8 cellular contexts compared by ENCODE assay signal in genomic region chr20:23995905-23996666, GRCh38. TPM values are rescaled to one million over a fixed set of nuclear protein-coding genes. Genes with fewer than 3 reads are reported as not detected.
DNase-seq lines count a peak whose midpoint lies in the region; ATAC-seq, FAIRE-seq and TF ChIP-seq lines count a peak whose summit lies in the region.

No MANE protein-coding gene starts in this region.

- peak; percentile 43 for DNase-seq in AG08395 (ENCODE audit: low spot score)
- peak; percentile 10 for DNase-seq in GM19239 (ENCODE audit: insufficient read length, low spot score)
- DNase-seq in RCC 7860 (ENCODE audit: low spot score) = peak; percentile 19
- peak; percentile 49 for DNase-seq in activated T-helper 9 cell treated with anti-CD3 and anti-CD28 coated beads, Interleukin-2, amount 50 U/mL, for 16 hours (ENCODE audit: low read depth)
- DNase-seq in heart left ventricle = peak in 4 of 5 donors; percentile 25 to 52 (median 42)
- no peak for DNase-seq in gastrocnemius medialis

- no peaks in the 10 kb centered on the region for H3K36me3 ChIP-seq in heart left ventricle
- no peaks in the 10 kb centered on the region for H3K36me3 ChIP-seq in gastrocnemius medialis

- H3K4me1 ChIP-seq in heart left ventricle (no peaks in the 10 kb centered on the region), gastrocnemius medialis (no peaks in the 10 kb centered on the region)

- H3K4me3 ChIP-seq in heart left ventricle (no peak overlapping the region), gastrocnemius medialis (no peak overlapping the region)

- TF ChIP-seq CTCF in heart left ventricle (IDR thresholded peaks at IDR 0.05) (peak; percentile 70 to 89 (median 81)), gastrocnemius medialis (IDR thresholded peaks at IDR 0.05 in 4 of 5, conservative IDR thresholded peaks at IDR 0.05 in 1 of 5) (peak; percentile 40 to 84 (median 67))

- FAIRE-seq in GM19239 (lab: Jason Lieb, UNC) (no peak), RCC 7860 (lab: Jason Lieb, UNC) (peak; percentile 99)

- TF ChIP-seq POLR2A in heart left ventricle (IDR thresholded peaks at IDR 0.05) = no peak
- no peak for TF ChIP-seq POLR2A in gastrocnemius medialis (IDR thresholded peaks at IDR 0.05)

- H3K9me3 ChIP-seq in heart left ventricle (no peaks in the 10 kb centered on the region), gastrocnemius medialis (no peaks in the 10 kb centered on the region)

- WGBS in heart left ventricle, 4 donors = 45 to 51% (median 47%) methylated on average over 11 of the region's 11 CpGs

- ATAC-seq in heart left ventricle (no peak), gastrocnemius medialis (no peak), HG03354 (IDR thresholded peaks at IDR 0.05; ENCODE audit: poor library complexity, severe bottlenecking, unreplicated experiment) (no peak), HG03135 (IDR thresholded peaks at IDR 0.05; ENCODE audit: unreplicated experiment) (no peak)

- intact Hi-C loops in heart left ventricle (cut with DNase I) = loop anchor here (2.0 to 10.0 kb wide), 7 partner anchors 59 to 331 kb away; no protein-coding TSS in a partner anchor
- intact Hi-C loops in gastrocnemius medialis (cut with DNase I; ENCODE audit: low total_unique reads) = loop anchor here (1.0 to 5.0 kb wide), 2 partner anchors 328 to 554 kb away; no protein-coding TSS in a partner anchor

- in situ Hi-C loops in gastrocnemius medialis (cut with MboI; ENCODE audit: low sequenced_read_pairs in 4 of 4) = loop anchor here (5.0 to 25.0 kb wide), 3 partner anchors 321 to 559 kb away; partner anchors contain the start of gene CSTL1 (in 3 of the 4)

- peaks cover 0 to 26% (median 0%) of the 10 kb centered on the region in 9 donors for H3K27me3 ChIP-seq in heart left ventricle
- H3K27me3 ChIP-seq in gastrocnemius medialis = peaks cover 0 to 6% (median 0%) of the 10 kb centered on the region in 3 donors

- H3K27ac ChIP-seq in heart left ventricle (no peak overlapping the region), gastrocnemius medialis (no peak overlapping the region)

RNA-seq across cellular contexts. Expression of gene GGTLC1, which starts 7.5 kb away (rescaled TPM):
- total RNA-seq in heart left ventricle = not detected
- not detected for polyA plus RNA-seq in heart left ventricle
- total RNA-seq in gastrocnemius medialis = not detected

Comparison
In these comparisons a context has a peak if more than half of its experiments do, and no peak if none do; other contexts are left out.
1. DNase-seq: peak in AG08395 (single experiment), GM19239 (single experiment), RCC 7860 (single experiment), activated T-helper 9 cell treated with anti-CD3 and anti-CD28 coated beads, Interleukin-2, amount 50 U/mL, for 16 hours (single experiment) and heart left ventricle (4 of 5); none in gastrocnemius medialis (0 of 2).